In the genomic region with DNA sequence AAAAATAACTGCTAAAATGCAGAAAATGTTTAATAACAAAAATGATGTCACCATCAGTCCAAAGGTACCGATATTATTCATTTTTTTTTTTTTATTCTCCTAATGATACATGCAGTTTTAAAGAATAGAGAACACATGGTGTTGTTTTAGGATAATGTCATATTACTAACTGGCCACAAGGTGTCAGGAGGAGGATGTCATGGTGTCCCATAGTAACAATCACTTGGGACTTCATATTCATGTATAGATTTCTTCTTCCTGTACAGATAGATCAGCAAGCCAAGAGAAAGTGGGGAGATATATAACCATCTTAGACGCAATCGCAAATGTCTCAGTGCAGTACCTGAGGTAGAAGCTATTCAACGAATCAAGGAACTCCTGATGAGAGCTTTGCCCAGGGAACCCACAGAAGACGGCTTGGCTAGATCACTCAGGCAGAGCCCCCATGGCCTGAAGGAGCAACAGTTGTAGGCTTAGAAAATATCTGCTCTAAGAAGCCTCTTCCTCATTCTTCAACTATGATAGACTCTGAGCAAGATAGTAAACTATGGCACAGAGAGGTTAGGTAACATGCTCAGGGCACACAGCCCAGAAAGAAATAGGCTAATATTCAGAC, we compare ENCODE assay signal across 8 cellular contexts. TPM values are rescaled to one million over a fixed set of nuclear protein-coding genes. Genes with fewer than 3 reads are reported as not detected.
DNase-seq lines count a peak whose midpoint lies in the region; ATAC-seq, FAIRE-seq and TF ChIP-seq lines count a peak whose summit lies in the region.

No MANE protein-coding gene starts in this region.

- H4K8ac ChIP-seq in H1 (ENCODE audit: extremely low read depth, insufficient read depth, low read length) = no peak overlapping the region
- no peak overlapping the region for H4K8ac ChIP-seq in trophoblast cell (ENCODE audit: low read depth, low read length)

- no peak overlapping the region for H3K14ac ChIP-seq in H1 (ENCODE audit: insufficient read length)
- no peak overlapping the region for H3K14ac ChIP-seq in trophoblast cell (ENCODE audit: low read length)

- H2BK5ac ChIP-seq in H1 (ENCODE audit: low read depth, low read length) = no peak overlapping the region
- no peak overlapping the region for H2BK5ac ChIP-seq in trophoblast cell (ENCODE audit: low read depth, low read length, poor library complexity)

- H2AFZ ChIP-seq in H1 (ENCODE audit: low read length) (no peak overlapping the region), trophoblast cell (ENCODE audit: insufficient read depth, low read length, poor library complexity) (no peak overlapping the region)

- TF ChIP-seq RAD21 in H1 (IDR thresholded peaks at IDR 0.05 in 1 of 2, conservative IDR thresholded peaks at IDR 0.05 in 1 of 2; ENCODE audit: low read depth in 2 of 2, low read length in 2 of 2) = peak; percentile 23 to 28

- H3K79me2 ChIP-seq in H1 (ENCODE audit: control insufficient read depth in 1 of 2, insufficient read depth in 2 of 2, low read length in 2 of 2) (no peaks in the 10 kb centered on the region), trophoblast cell (ENCODE audit: control insufficient read depth, insufficient read depth, low read length, poor library complexity) (no peaks in the 10 kb centered on the region)

- FAIRE-seq in H1 (lab: Jason Lieb, UNC) = no peak

- peak; percentile 33 for DNase-seq in DMS114 treated with DMSO at 0.1 percent for 48 hours (lab: John Stamatoyannopoulos, UW; ENCODE audit: unreplicated experiment)
- peak; percentile 42 for DNase-seq in NCI-H774 (lab: John Stamatoyannopoulos, UW)
- DNase-seq in H1 (ENCODE audit: low read depth in 1 of 2, low spot score in 2 of 2) = no peak
- DNase-seq in trophoblast cell = peak; percentile 64 to 68
- no peak for DNase-seq in stimulated activated CD4-positive, alpha-beta T cell treated with anti-CD3 and anti-CD28 coated beads, Interleukin-12 subunit alpha, Interleukin-12 subunit beta, amount 100 ng/mL, for 4 hours
- no peak for DNase-seq in cerebellar nuclear complex (lab: John Stamatoyannopoulos, UW)

- H3K79me1 ChIP-seq in H1 (ENCODE audit: low read depth, low read length) (no peaks in the 10 kb centered on the region), trophoblast cell (ENCODE audit: low read length) (no peaks in the 10 kb centered on the region)

- H3K4ac ChIP-seq in H1 (replicated peaks; ENCODE audit: insufficient read length, low read depth, low read length) = no peak overlapping the region
- H3K4ac ChIP-seq in trophoblast cell (ENCODE audit: low read depth, low read length) = no peak overlapping the region

- no peak overlapping the region for H4K12ac ChIP-seq in trophoblast cell (ENCODE audit: low read depth, low read length)

- H2BK120ac ChIP-seq in H1 (replicated peaks; ENCODE audit: low read depth, low read length) (no peak overlapping the region), trophoblast cell (ENCODE audit: insufficient read depth, low read length, poor library complexity) (no peak overlapping the region)

- TF ChIP-seq EP300 in H1 (IDR thresholded peaks at IDR 0.05; ENCODE audit: borderline replicate concordance in 1 of 2, low read depth in 2 of 2, low read length in 2 of 2) = no peak

- H4K20me1 ChIP-seq in H1 (replicated peaks in 1 of 2; ENCODE audit: control insufficient read depth in 1 of 2, insufficient read depth in 2 of 2, low read length in 2 of 2) = no peaks in the 10 kb centered on the region

- no peak overlapping the region for H2BK20ac ChIP-seq in H1 (ENCODE audit: low read length)

- no peaks in the 10 kb centered on the region for H3K27me3 ChIP-seq in H1 (replicated peaks in 1 of 4; ENCODE audit: control insufficient read depth in 3 of 4, extremely low read depth in 1 of 4, insufficient read depth in 3 of 4, low read length in 3 of 4)
- H3K27me3 ChIP-seq in trophoblast cell (ENCODE audit: insufficient read depth, low read length) = no peaks in the 10 kb centered on the region

- TF ChIP-seq POLR2A in H1 (IDR thresholded peaks at IDR 0.05; ENCODE audit: control extremely low read depth in 1 of 2, low read depth in 2 of 2, low read length in 2 of 2) = no peak

- H3K4me1 ChIP-seq in H1 (replicated peaks in 1 of 4; ENCODE audit: control insufficient read depth in 3 of 4, insufficient read depth in 4 of 4, low read length in 3 of 4) (no peaks in the 10 kb centered on the region), trophoblast cell (ENCODE audit: control insufficient read depth in 1 of 2, insufficient read depth in 2 of 2, low read length in 2 of 2) (no peaks in the 10 kb centered on the region)

- no peak for TF ChIP-seq CTCF in H1 (IDR thresholded peaks at IDR 0.05; ENCODE audit: control extremely low read depth in 1 of 3, insufficient read depth in 1 of 3, low read depth in 1 of 3, low read length in 3 of 3)

- peak; percentile 86 for ATAC-seq in GM19023 (IDR thresholded peaks at IDR 0.05; ENCODE audit: unreplicated experiment)
- ATAC-seq in HG03139 (IDR thresholded peaks at IDR 0.05; ENCODE audit: unreplicated experiment) = peak; percentile 94

- H3K56ac ChIP-seq in H1 (replicated peaks; ENCODE audit: insufficient read length, low read depth, low read length) = no peak overlapping the region

- H3K4me3 ChIP-seq in H1 (ENCODE audit: extremely low read depth in 1 of 4, insufficient read depth in 2 of 4, low read depth in 3 of 4, low read length in 4 of 4) = no peak overlapping the region
- H3K4me3 ChIP-seq in trophoblast cell (ENCODE audit: low read depth, low read length) = no peak overlapping the region

- POLR2A ChIA-PET in H1 (lab: Charles Lee; ENCODE audit: partially characterized antibody) = no interaction called here

- H3K23me2 ChIP-seq in H1 (ENCODE audit: low read depth, low read length) = no peaks in the 10 kb centered on the region

- H3K4me2 ChIP-seq in H1 (ENCODE audit: insufficient read depth in 1 of 2, low read depth in 2 of 2, low read length in 2 of 2) = no peak overlapping the region
- no peak overlapping the region for H3K4me2 ChIP-seq in trophoblast cell (ENCODE audit: low read length)

- no peak overlapping the region for H3K27ac ChIP-seq in H1 (ENCODE audit: low read depth, low read length)
- no peak overlapping the region for H3K27ac ChIP-seq in trophoblast cell (ENCODE audit: low read depth, low read length)

- peaks cover 61 to 87% of the 10 kb centered on the region in 2 experiments for H3K9me3 ChIP-seq in H1 (ENCODE audit: insufficient read depth in 2 of 2, low read depth in 1 of 2, low read length in 1 of 2)
- H3K9me3 ChIP-seq in trophoblast cell (ENCODE audit: insufficient read depth, low read depth, low read length) = peaks cover 29% of the 10 kb centered on the region

- H2BK12ac ChIP-seq in H1 (ENCODE audit: low read depth, low read length) (no peak overlapping the region), trophoblast cell (ENCODE audit: low read length) (no peak overlapping the region)

- WGBS in H1 (ENCODE audit: extremely low coverage in 1 of 2, insufficient coverage in 1 of 2, insufficient read length in 1 of 2, insufficient replicate concordance in 2 of 2, low coverage in 1 of 2, low lambda C conversion rate in 2 of 2, missing lambda C conversion rate in 1 of 2), 2 experiments = 73% methylated on average over 5 of the region's 5 CpGs; no CpG with 5 or more reads in 1 of the 2 experiments
- WGBS in trophoblast cell (ENCODE audit: extremely low coverage, insufficient coverage, insufficient read length) = no CpG with 5 or more reads among the region's 5 CpGs

- no peak overlapping the region for H3K9ac ChIP-seq in H1 (replicated peaks in 1 of 4; ENCODE audit: extremely low read depth in 1 of 4, low read depth in 3 of 4, low read length in 3 of 4)
- H3K9ac ChIP-seq in trophoblast cell (ENCODE audit: low read length) = no peak overlapping the region

- H3K23ac ChIP-seq in H1 (ENCODE audit: insufficient read length) (no peak overlapping the region), trophoblast cell (ENCODE audit: low read length) (no peak overlapping the region)

- no peak overlapping the region for H2BK15ac ChIP-seq in H1 (ENCODE audit: low read length)

- no peaks in the 10 kb centered on the region for H3K36me3 ChIP-seq in H1 (ENCODE audit: control insufficient read depth in 2 of 4, insufficient read depth in 4 of 4, low read length in 3 of 4)
- H3K36me3 ChIP-seq in trophoblast cell (ENCODE audit: control insufficient read depth in 1 of 2, insufficient read depth in 2 of 2, low read length in 2 of 2) = no peaks in the 10 kb centered on the region

- no peak overlapping the region for H2AK5ac ChIP-seq in H1 (ENCODE audit: low read depth, low read length)
- no peak overlapping the region for H2AK5ac ChIP-seq in trophoblast cell (ENCODE audit: low read length)

- CTCF ChIA-PET in H1 (lab: Charles Lee; ENCODE audit: partially characterized antibody) = interaction anchor here (0.8 to 1.7 kb wide), 3 partner anchors 9 to 182 kb away, joined by 4 to 5 read pairs (median 4); no protein-coding TSS in a partner anchor

- no peak overlapping the region for H4K5ac ChIP-seq in H1 (ENCODE audit: insufficient read length, low read depth, low read length)

- H3K18ac ChIP-seq in H1 (ENCODE audit: extremely low read depth, low read length) (no peak overlapping the region), trophoblast cell (ENCODE audit: low read length) (no peak overlapping the region)

- H4K91ac ChIP-seq in H1 (replicated peaks; ENCODE audit: insufficient read length, low read length) = no peak overlapping the region
- H4K91ac ChIP-seq in trophoblast cell (ENCODE audit: low read depth, low read length) = no peak overlapping the region

RNA-seq across cellular contexts. Expression of a gene that starts 12.3 kb away (rescaled TPM):
- not detected in 2 replicates for total RNA-seq in H1 (2021; fragmentation: NEBNext Ultra II Directional; extraction: Animal tissue kit (Norgen Biotek cat#: 25700))
- polyA plus RNA-seq in H1 (2011; rRNA removed) = not detected in 2 replicates
- not detected for polyA plus RNA-seq in H1 (2011; cell fraction: cytosol; rRNA removed)
- polyA plus RNA-seq in H1 (2011; cell fraction: nucleus; rRNA removed) = not detected
- polyA plus RNA-seq in H1 (2012, experiment 1 of 2) = not detected in 4 replicates
- not detected for polyA plus RNA-seq in H1 (2012, experiment 2 of 2)
- not detected for polyA plus RNA-seq in H1 (2013, experiment 1 of 2)
- not detected for polyA plus RNA-seq in H1 (2013, experiment 2 of 2)
- polyA minus RNA-seq in H1 (2011; rRNA and poly(A)+ RNA removed) = not detected in 2 replicates
- not detected for polyA minus RNA-seq in H1 (2011; cell fraction: cytosol; rRNA and poly(A)+ RNA removed)
- not detected for polyA minus RNA-seq in H1 (2011; cell fraction: nucleus; rRNA and poly(A)+ RNA removed)
- not detected in 2 replicates for polyA plus RNA-seq in trophoblast cell (2013)

RNA-seq across cellular contexts. Expression of a gene that starts 22.5 kb away (rescaled TPM):
- not detected in 2 replicates for total RNA-seq in H1 (2021; fragmentation: NEBNext Ultra II Directional; extraction: Animal tissue kit (Norgen Biotek cat#: 25700))
- polyA plus RNA-seq in H1 (2011; rRNA removed) = not detected in 2 replicates
- not detected for polyA plus RNA-seq in H1 (2011; cell fraction: cytosol; rRNA removed)
- not detected for polyA plus RNA-seq in H1 (2011; cell fraction: nucleus; rRNA removed)
- polyA plus RNA-seq in H1 (2012, experiment 1 of 2) = not detected in 4 replicates
- polyA plus RNA-seq in H1 (2012, experiment 2 of 2) = not detected
- polyA plus RNA-seq in H1 (2013, experiment 1 of 2) = not detected
- not detected for polyA plus RNA-seq in H1 (2013, experiment 2 of 2)
- not detected in 2 replicates for polyA minus RNA-seq in H1 (2011; rRNA and poly(A)+ RNA removed)
- not detected for polyA minus RNA-seq in H1 (2011; cell fraction: cytosol; rRNA and poly(A)+ RNA removed)
- not detected for polyA minus RNA-seq in H1 (2011; cell fraction: nucleus; rRNA and poly(A)+ RNA removed)
- not detected in 2 replicates for polyA plus RNA-seq in trophoblast cell (2013)

RNA-seq across cellular contexts. Expression of a gene that starts 25.1 kb away (rescaled TPM):
- total RNA-seq in H1 (2021; fragmentation: NEBNext Ultra II Directional; extraction: Animal tissue kit (Norgen Biotek cat#: 25700)) = not detected in 2 replicates
- polyA plus RNA-seq in H1 (2011; rRNA removed) = not detected in 2 replicates
- not detected for polyA plus RNA-seq in H1 (2011; cell fraction: cytosol; rRNA removed)
- polyA plus RNA-seq in H1 (2011; cell fraction: nucleus; rRNA removed) = not detected
- polyA plus RNA-seq in H1 (2012, experiment 1 of 2) = not detected in 4 replicates
- polyA plus RNA-seq in H1 (2012, experiment 2 of 2) = not detected
- not detected for polyA plus RNA-seq in H1 (2013, experiment 1 of 2)
- not detected for polyA plus RNA-seq in H1 (2013, experiment 2 of 2)
- polyA minus RNA-seq in H1 (2011; rRNA and poly(A)+ RNA removed) = not detected in 2 replicates
- not detected for polyA minus RNA-seq in H1 (2011; cell fraction: cytosol; rRNA and poly(A)+ RNA removed)
- polyA minus RNA-seq in H1 (2011; cell fraction: nucleus; rRNA and poly(A)+ RNA removed) = not detected
- polyA plus RNA-seq in trophoblast cell (2013) = not detected in 2 replicates

RNA-seq across cellular contexts. Expression of a gene that starts 32.7 kb away (rescaled TPM):
- not detected in 2 replicates for total RNA-seq in H1 (2021; fragmentation: NEBNext Ultra II Directional; extraction: Animal tissue kit (Norgen Biotek cat#: 25700))
- polyA plus RNA-seq in H1 (2011; rRNA removed) = not detected in 2 replicates
- not detected for polyA plus RNA-seq in H1 (2011; cell fraction: cytosol; rRNA removed)
- polyA plus RNA-seq in H1 (2011; cell fraction: nucleus; rRNA removed) = not detected
- not detected in 4 replicates for polyA plus RNA-seq in H1 (2012, experiment 1 of 2)
- polyA plus RNA-seq in H1 (2012, experiment 2 of 2) = not detected
- polyA plus RNA-seq in H1 (2013, experiment 1 of 2) = not detected
- polyA plus RNA-seq in H1 (2013, experiment 2 of 2) = not detected
- polyA minus RNA-seq in H1 (2011; rRNA and poly(A)+ RNA removed) = not detected in 2 replicates
- polyA minus RNA-seq in H1 (2011; cell fraction: cytosol; rRNA and poly(A)+ RNA removed) = not detected
- polyA minus RNA-seq in H1 (2011; cell fraction: nucleus; rRNA and poly(A)+ RNA removed) = not detected
- not detected in 2 replicates for polyA plus RNA-seq in trophoblast cell (2013)

RNA-seq across cellular contexts. Expression of a gene that starts 48.0 kb away (rescaled TPM):
- not detected in 2 replicates for total RNA-seq in H1 (2021; fragmentation: NEBNext Ultra II Directional; extraction: Animal tissue kit (Norgen Biotek cat#: 25700))
- not detected in 2 replicates for polyA plus RNA-seq in H1 (2011; rRNA removed)
- not detected for polyA plus RNA-seq in H1 (2011; cell fraction: cytosol; rRNA removed)
- not detected for polyA plus RNA-seq in H1 (2011; cell fraction: nucleus; rRNA removed)
- polyA plus RNA-seq in H1 (2012, experiment 1 of 2) = not detected in 4 replicates
- polyA plus RNA-seq in H1 (2012, experiment 2 of 2) = not detected
- polyA plus RNA-seq in H1 (2013, experiment 1 of 2) = not detected
- not detected for polyA plus RNA-seq in H1 (2013, experiment 2 of 2)
- not detected in 2 replicates for polyA minus RNA-seq in H1 (2011; rRNA and poly(A)+ RNA removed)
- polyA minus RNA-seq in H1 (2011; cell fraction: cytosol; rRNA and poly(A)+ RNA removed) = not detected
- not detected for polyA minus RNA-seq in H1 (2011; cell fraction: nucleus; rRNA and poly(A)+ RNA removed)
- polyA plus RNA-seq in trophoblast cell (2013) = not detected in 2 replicates

Comparison
In these comparisons a context has a peak if more than half of its experiments do, and no peak if none do; other contexts are left out.
1. DNase-seq: peak in DMS114 treated with DMSO at 0.1 percent for 48 hours (single experiment), NCI-H774 (single experiment) and trophoblast cell (2 of 2); none in H1 (0 of 2), stimulated activated CD4-positive, alpha-beta T cell treated with anti-CD3 and anti-CD28 coated beads, Interleukin-12 subunit alpha, Interleukin-12 subunit beta, amount 100 ng/mL, for 4 hours (single experiment) and cerebellar nuclear complex (0 of 2).